18 cellular contexts compared by ENCODE assay signal in genomic region chr17:60043846-60044245, GRCh38. TPM values are rescaled to one million over a fixed set of nuclear protein-coding genes. Genes with fewer than 3 reads are reported as not detected.
A peak's percentile ranks its signal among the peaks of the same experiment; 100 is the strongest.
DNase-seq lines count a peak whose midpoint lies in the region; ATAC-seq, FAIRE-seq and TF ChIP-seq lines count a peak whose summit lies in the region.
"Had no signal": no experiment of that assay in that cellular context is flagged by ENCODE, and none has a peak within 500 bp of the region (broad histone marks: within the 10 kb centered on the region; RNA-seq: fewer than 3 reads in every experiment).

No MANE protein-coding gene starts in this region.

- no peak overlapping the region for H2BK5ac ChIP-seq in trophoblast cell (ENCODE audit: low read depth, low read length, poor library complexity)

- no peak overlapping the region for H2AK5ac ChIP-seq in trophoblast cell (ENCODE audit: low read length)

- H2BK12ac ChIP-seq in trophoblast cell (ENCODE audit: low read length): no peak overlapping the region

- no peak for DNase-seq in HepG2 (ENCODE audit: low spot score)
- DNase-seq in right lobe of liver: no peak
- DNase-seq in trophoblast cell: peak; percentile 81 to 91
- DNase-seq in urothelium cell line (ENCODE audit: low spot score): no peak
- DNase-seq in body of pancreas: no peak
- DNase-seq: Calu3; CD4-positive, alpha-beta memory T cell; COR-L47; DMS53; DMS79 treated with DMSO at 0.1 percent for 48 hours; GF-D8; GOT3; HFFc6 had no signal

- H2BK120ac ChIP-seq in trophoblast cell (ENCODE audit: insufficient read depth, low read length, poor library complexity): no peak overlapping the region

- no peak overlapping the region for H4K12ac ChIP-seq in trophoblast cell (ENCODE audit: low read depth, low read length)

- H3K4me1 ChIP-seq in HepG2 (ENCODE audit: insufficient read depth, low read length): no peaks in the 10 kb centered on the region
- H3K4me1 ChIP-seq in right lobe of liver: no peaks in the 10 kb centered on the region
- H3K4me1 ChIP-seq in trophoblast cell (ENCODE audit: control insufficient read depth in 1 of 2, insufficient read depth in 2 of 2, low read length in 2 of 2): peaks cover 0 to 6% of the 10 kb centered on the region in 2 experiments
- H3K4me1 ChIP-seq in body of pancreas: no peaks in the 10 kb centered on the region
- H3K4me1 ChIP-seq: HAP-1 had no signal

- no peak for TF ChIP-seq CTCF in HepG2 (CRISPR knock-in tag; IDR thresholded peaks at IDR 0.05)
- no peak for TF ChIP-seq CTCF in right lobe of liver (IDR thresholded peaks at IDR 0.05)
- no peak for TF ChIP-seq CTCF in body of pancreas (IDR thresholded peaks at IDR 0.05)

- H3K79me2 ChIP-seq in HepG2 (ENCODE audit: insufficient read depth, low read length) (no peaks in the 10 kb centered on the region), trophoblast cell (ENCODE audit: control insufficient read depth, insufficient read depth, low read length, poor library complexity) (no peaks in the 10 kb centered on the region)

- CTCF ChIA-PET in HepG2 (lab: Yijun Ruan, JAX; ENCODE audit: low intra/inter-chr PET ratio, low total read pairs): no interaction called here

- ATAC-seq in HepG2: no peak
- no peak for ATAC-seq in right lobe of liver
- ATAC-seq in HG03378 (IDR thresholded peaks at IDR 0.05; ENCODE audit: unreplicated experiment): no peak
- no peak for ATAC-seq in body of pancreas

- FAIRE-seq in HepG2 (lab: Jason Lieb, UNC): no peak
- peak; percentile 23 for FAIRE-seq in urothelium cell line (lab: Jason Lieb, UNC)
- FAIRE-seq: GM12891, GM18507, H54 had no signal

- H3K14ac ChIP-seq in trophoblast cell (ENCODE audit: low read length): no peak overlapping the region

- no peak overlapping the region for H3K4me2 ChIP-seq in HepG2 (ENCODE audit: low read depth, low read length)
- no peak overlapping the region for H3K4me2 ChIP-seq in trophoblast cell (ENCODE audit: low read length)

- in situ Hi-C loops in HepG2 (cut with HindIII; ENCODE audit: extremely low pct_ligation_motif_present, low pct_unique_long_range_greater_than_20kb): no loop called here

- TF ChIP-seq EP300 in HepG2 (IDR thresholded peaks at IDR 0.05; ENCODE audit: low read depth in 2 of 2, low read length in 2 of 2): no peak
- no peak for TF ChIP-seq EP300 in HepG2 (CRISPR knock-in tag; IDR thresholded peaks at IDR 0.05; ENCODE audit: borderline replicate concordance)

- H3K18ac ChIP-seq in trophoblast cell (ENCODE audit: low read length): no peak overlapping the region

- POLR2A ChIA-PET in HepG2 (lab: Yijun Ruan, JAX): no interaction called here

- BruUV-seq in HepG2 (replicated peaks; lab: Mats Ljungman, UMichigan): no TSS peak

- TF ChIP-seq POLR2A in HepG2 (IDR thresholded peaks at IDR 0.05; ENCODE audit: insufficient read depth in 1 of 2, low read depth in 2 of 2, low read length in 2 of 2) (no peak), right lobe of liver (IDR thresholded peaks at IDR 0.05) (no peak), body of pancreas (IDR thresholded peaks at IDR 0.05) (no peak)

- H3K9me3 ChIP-seq in HepG2 (ENCODE audit: low read length) (no peaks in the 10 kb centered on the region), right lobe of liver (no peaks in the 10 kb centered on the region), trophoblast cell (ENCODE audit: insufficient read depth, low read depth, low read length) (no peaks in the 10 kb centered on the region), body of pancreas (no peaks in the 10 kb centered on the region)
- H3K9me3 ChIP-seq: HAP-1 had no signal

- intact Hi-C loops in HepG2 (cut with micrococcal nuclease; ENCODE audit: unreplicated experiment) (no loop called here), right lobe of liver (cut with DNase I) (no loop called here), body of pancreas (cut with DNase I) (loop anchor here (10.0 kb wide), 1 partner anchor 119 kb away; no protein-coding TSS in a partner anchor)

- H3K27ac ChIP-seq in HepG2 (ENCODE audit: extremely low read length, insufficient read depth, low read length) (no peak overlapping the region), right lobe of liver (no peak overlapping the region), trophoblast cell (ENCODE audit: low read depth, low read length) (no peak overlapping the region), body of pancreas (no peak overlapping the region)

- WGBS in HepG2 (ENCODE audit: low lambda C conversion rate): 98% methylated on average over 10 of the region's 10 CpGs
- 87% methylated on average over 6 of the region's 10 CpGs for WGBS in right lobe of liver (ENCODE audit: insufficient coverage, low coverage, low lambda C conversion rate, missing lambda C conversion rate)
- WGBS in trophoblast cell (ENCODE audit: extremely low coverage, insufficient coverage, insufficient read length): no CpG with 5 or more reads among the region's 10 CpGs
- 90 to 95% methylated on average over 10 of the region's 10 CpGs for WGBS in body of pancreas, 2 donors

- H3K79me1 ChIP-seq in trophoblast cell (ENCODE audit: low read length): no peaks in the 10 kb centered on the region

- no peak overlapping the region for H4K8ac ChIP-seq in trophoblast cell (ENCODE audit: low read depth, low read length)

- H3K4me3 ChIP-seq in HepG2 (replicated peaks in 1 of 3; ENCODE audit: insufficient read depth in 1 of 3, low read depth in 2 of 3, low read length in 3 of 3): no peak overlapping the region
- H3K4me3 ChIP-seq in right lobe of liver: no peak overlapping the region
- no peak overlapping the region for H3K4me3 ChIP-seq in trophoblast cell (ENCODE audit: low read depth, low read length)
- no peak overlapping the region for H3K4me3 ChIP-seq in body of pancreas
- H3K4me3 ChIP-seq: HAP-1 had no signal

- no peaks in the 10 kb centered on the region for H4K20me1 ChIP-seq in HepG2 (ENCODE audit: insufficient read depth, low read length)

- H4K91ac ChIP-seq in trophoblast cell (ENCODE audit: low read depth, low read length): no peak overlapping the region

- H3K27me3 ChIP-seq in HepG2 (ENCODE audit: control insufficient read depth in 1 of 2, insufficient read depth in 2 of 2, low read length in 2 of 2) (no peaks in the 10 kb centered on the region), right lobe of liver (no peaks in the 10 kb centered on the region), trophoblast cell (ENCODE audit: insufficient read depth, low read length) (no peaks in the 10 kb centered on the region), body of pancreas (no peaks in the 10 kb centered on the region)

- no peak for TF ChIP-seq RAD21 in HepG2 (CRISPR knock-in tag; IDR thresholded peaks at IDR 0.05)

- H3K36me3 ChIP-seq in HepG2 (replicated peaks in 1 of 2; ENCODE audit: control insufficient read depth in 1 of 2, insufficient read depth in 2 of 2, low read length in 2 of 2) (peaks cover 27 to 49% of the 10 kb centered on the region in 2 experiments), right lobe of liver (peaks cover 0 to 54% (median 15%) of the 10 kb centered on the region in 4 donors), trophoblast cell (ENCODE audit: control insufficient read depth in 1 of 2, insufficient read depth in 2 of 2, low read length in 2 of 2) (peaks cover 18 to 31% of the 10 kb centered on the region in 2 experiments), body of pancreas (replicated peaks in 1 of 2; ENCODE audit: insufficient read depth in 1 of 2, low read depth in 2 of 2) (peaks cover 0 to 31% of the 10 kb centered on the region in 2 donors)

- no peak overlapping the region for H2AFZ ChIP-seq in HepG2 (ENCODE audit: low read length)
- H2AFZ ChIP-seq in trophoblast cell (ENCODE audit: insufficient read depth, low read length, poor library complexity): no peak overlapping the region

- H3K4ac ChIP-seq in trophoblast cell (ENCODE audit: low read depth, low read length): no peak overlapping the region

- no peak overlapping the region for H3K23ac ChIP-seq in trophoblast cell (ENCODE audit: low read length)

- H3K9ac ChIP-seq in HepG2 (ENCODE audit: insufficient read depth, low read depth, low read length) (no peak overlapping the region), trophoblast cell (ENCODE audit: low read length) (no peak overlapping the region)

TF ChIP-seq in HepG2, 621 proteins besides CTCF, POLR2A, EP300 and RAD21:
- no peak for TF ChIP-seq CEBPG (CRISPR knock-in tag; IDR thresholded peaks at IDR 0.05)
- TF ChIP-seq CREB1 (IDR thresholded peaks at IDR 0.05): 0 out of 2 replicates have a peak, but pooled peaks have one; percentile 5
- TF ChIP-seq CREB1 (CRISPR knock-in tag; IDR thresholded peaks at IDR 0.05): no peak

RNA-seq across cellular contexts. Expression of gene HEATR6, which starts 34.9 kb away (rescaled TPM):
- total RNA-seq in HepG2 (2016; rRNA removed; fragmentation: Illumina TruSeq; extraction: Trizol): 18.4 and 20.3 TPM in 2 replicates
- 2.3 and 4.3 TPM in 2 replicates for total RNA-seq in HepG2 (2016; cell fraction: cytosol; rRNA removed; fragmentation: Illumina TruSeq; extraction: Trizol; ENCODE audit: low read depth)
- total RNA-seq in HepG2 (2016; cell fraction: insoluble cytoplasmic fraction; rRNA removed; fragmentation: Illumina TruSeq; extraction: Trizol): 18.9 and 20.3 TPM in 2 replicates
- total RNA-seq in HepG2 (2016; cell fraction: membrane; rRNA removed; fragmentation: Illumina TruSeq; extraction: Trizol): 5.4 and 6.6 TPM in 2 replicates
- 22.7 and 29.7 TPM in 2 replicates for total RNA-seq in HepG2 (2016; cell fraction: nucleus; rRNA removed; fragmentation: Illumina TruSeq; extraction: Trizol)
- polyA plus RNA-seq in HepG2 (2011; rRNA removed): 21.4 and 22.1 TPM in 2 replicates
- 16.0 and 16.2 TPM in 2 replicates for polyA plus RNA-seq in HepG2 (2011; cell fraction: cytosol; rRNA removed)
- polyA plus RNA-seq in HepG2 (2011; cell fraction: nucleus; rRNA removed): 131 and 149 TPM in 2 replicates
- polyA plus RNA-seq in HepG2 (2012): 14.9 and 15.5 TPM in 2 replicates
- polyA plus RNA-seq in HepG2 (2016; cell fraction: cytosol; fragmentation: Illumina TruSeq; extraction: Trizol; ENCODE audit: low read depth): 0.63 and 0.85 TPM in 2 replicates
- 12.1 and 12.7 TPM in 2 replicates for polyA plus RNA-seq in HepG2 (2016; cell fraction: insoluble cytoplasmic fraction; fragmentation: Illumina TruSeq; extraction: Trizol; ENCODE audit: low read depth)
- polyA plus RNA-seq in HepG2 (2016; cell fraction: membrane; fragmentation: Illumina TruSeq; extraction: Trizol; ENCODE audit: low read depth): 1.4 and 1.7 TPM in 2 replicates
- polyA plus RNA-seq in HepG2 (2016; cell fraction: nucleus; fragmentation: Illumina TruSeq; extraction: Trizol; ENCODE audit: insufficient read depth, low read depth): 34.2 and 40.8 TPM in 2 replicates
- 30.5 and 72.9 TPM in 2 replicates for polyA minus RNA-seq in HepG2 (2011; rRNA and poly(A)+ RNA removed; ENCODE audit: low replicate concordance)
- polyA minus RNA-seq in HepG2 (2011; cell fraction: cytosol; rRNA and poly(A)+ RNA removed): 17.1 and 24.8 TPM in 2 replicates
- polyA minus RNA-seq in HepG2 (2011; cell fraction: nucleus; rRNA and poly(A)+ RNA removed): 72.4 and 73.8 TPM in 2 replicates
- total RNA-seq in right lobe of liver: 1 to 10 TPM; 3.6 to 7.3 (median 6.3) TPM
- polyA plus RNA-seq in trophoblast cell (2013): 9.4 and 9.7 TPM in 2 replicates
- 1 to 10 TPM; 2.3 to 9.1 TPM for total RNA-seq in body of pancreas

Comparison
In these comparisons a context has a peak if more than half of its experiments do, and no peak if none do; other contexts are left out.
1. DNase-seq: peak in trophoblast cell (2 of 2); none in HepG2 (single experiment), right lobe of liver (0 of 3), urothelium cell line (single experiment) and body of pancreas (0 of 4).